ENCODE assay signal across 18 cellular contexts in genomic region chr2:237361194-237361986, GRCh38. TPM values are rescaled to one million over a fixed set of nuclear protein-coding genes. Genes with fewer than 3 reads are reported as not detected.
A peak's percentile ranks its signal among the peaks of the same experiment; 100 is the strongest.
DNase-seq lines count a peak whose midpoint lies in the region; TF ChIP-seq lines count a peak whose summit lies in the region.
"Had no signal": no experiment of that assay in that cellular context is flagged by ENCODE, and none has a peak within 500 bp of the region (broad histone marks: within the 10 kb centered on the region; RNA-seq: fewer than 3 reads in every experiment).

No MANE protein-coding gene starts in this region.

- H3K4me3 Mint-ChIP-seq in T-helper 2 cell treated with Interferon-gamma antibody and Interleukin-4, amounts not matched to agents 5 μg/mL and 100 μg/mL, for 36 hours: no peak overlapping the region
- H3K4me3 Mint-ChIP-seq: activated B cell treated with CpG ODN at 0.5 μM for 24 hours; dendritic cell treated with granulocyte-macrophage colony-stimulating factor and Interleukin-4, amounts not matched to agents 40 ng/mL and 50 ng/mL, for 4 days; IgD-negative memory B cell; naive thymus-derived CD4-positive, alpha-beta T cell had no signal

- H3K27me3 Mint-ChIP-seq in T-helper 2 cell treated with Interferon-gamma antibody and Interleukin-4, amounts not matched to agents 5 μg/mL and 100 μg/mL, for 36 hours (ENCODE audit: low read depth): no peaks in the 10 kb centered on the region
- H3K27me3 Mint-ChIP-seq: naive thymus-derived CD4-positive, alpha-beta T cell had no signal

- no peak overlapping the region for H3K4me3 ChIP-seq in fibroblast of mammary gland (ENCODE audit: control insufficient read depth, low read depth, low read length)
- no peak overlapping the region for H3K4me3 ChIP-seq in muscle layer of duodenum (ENCODE audit: low read depth in 1 of 2, low read length in 2 of 2)
- no peak overlapping the region for H3K4me3 ChIP-seq in vagina
- H3K4me3 ChIP-seq: ascending aorta had no signal

- H3K9me3 Mint-ChIP-seq in T-helper 2 cell treated with Interferon-gamma antibody and Interleukin-4, amounts not matched to agents 5 μg/mL and 100 μg/mL, for 36 hours: no peaks in the 10 kb centered on the region
- H3K9me3 Mint-ChIP-seq: activated B cell treated with CpG ODN at 0.5 μM for 24 hours; dendritic cell treated with granulocyte-macrophage colony-stimulating factor and Interleukin-4, amounts not matched to agents 40 ng/mL and 50 ng/mL, for 4 days; IgD-negative memory B cell had no signal

- no peak for TF ChIP-seq POLR2A in vagina (IDR thresholded peaks at IDR 0.05)

- H3K36me3 ChIP-seq in muscle layer of duodenum (ENCODE audit: control insufficient read depth in 1 of 2, insufficient read depth in 2 of 2, low read length in 2 of 2): peaks cover 63 to 76% of the 10 kb centered on the region in 2 donors
- H3K36me3 ChIP-seq in vagina: peaks cover 0 to 63% of the 10 kb centered on the region in 2 donors

- intact Hi-C loops in vagina (cut with DNase I): no loop called here

- H3K36me3 Mint-ChIP-seq in T-helper 2 cell treated with Interferon-gamma antibody and Interleukin-4, amounts not matched to agents 5 μg/mL and 100 μg/mL, for 36 hours (ENCODE audit: low read depth): no peaks in the 10 kb centered on the region
- H3K36me3 Mint-ChIP-seq: IgD-negative memory B cell had no signal

- H3K4me1 Mint-ChIP-seq in T-helper 2 cell treated with Interferon-gamma antibody and Interleukin-4, amounts not matched to agents 5 μg/mL and 100 μg/mL, for 36 hours (ENCODE audit: low read depth): no peaks in the 10 kb centered on the region
- H3K4me1 Mint-ChIP-seq: activated B cell treated with CpG ODN at 0.5 μM for 24 hours; IgD-negative memory B cell; naive thymus-derived CD4-positive, alpha-beta T cell had no signal

- no peaks in the 10 kb centered on the region for H3K9me3 ChIP-seq in muscle layer of duodenum (ENCODE audit: control insufficient read depth in 1 of 2, low read length in 2 of 2)
- H3K9me3 ChIP-seq in vagina: no peaks in the 10 kb centered on the region
- H3K9me3 ChIP-seq: ascending aorta had no signal

- DNase-seq in activated CD8-positive, alpha-beta memory T cell treated with anti-CD3 and anti-CD28 coated beads, Interleukin-2, amount 50 U/mL, for 48 hours: peak; percentile 13
- no peak for DNase-seq in activated CD8-positive, alpha-beta memory T cell treated with anti-CD3 and anti-CD28 coated beads for 24 hours
- DNase-seq in fibroblast of mammary gland (ENCODE audit: low read depth) (peak; percentile 77), vagina (ENCODE audit: extremely low spot score in 2 of 2) (no peak), T1000 (lab: John Stamatoyannopoulos, UW) (no peak), OCI-M1 (lab: John Stamatoyannopoulos, UW) (no peak)
- no peak for DNase-seq in T-helper 2 cell treated with Interferon-gamma antibody and Interleukin-4, amounts not matched to agents 5 μg/mL and 100 μg/mL, for 36 hours (ENCODE audit: low spot score)
- DNase-seq: 8988T; activated B cell treated with CpG ODN at 0.5 μM for 24 hours; activated effector memory CD4-positive, alpha-beta T cell treated with anti-CD3 and anti-CD28 coated beads, Interleukin-2, amount 50 U/mL, for 16 hours; GDM1; naive thymus-derived CD4-positive, alpha-beta T cell; NCI-H2081 treated with DMSO at 0.1 percent for 48 hours; NCI-H82 had no signal

- peaks cover 0 to 48% of the 10 kb centered on the region in 2 donors for H3K4me1 ChIP-seq in muscle layer of duodenum (ENCODE audit: control insufficient read depth in 1 of 2, insufficient read depth in 2 of 2, low read length in 2 of 2)
- H3K4me1 ChIP-seq in vagina: peaks cover 51% of the 10 kb centered on the region
- H3K4me1 ChIP-seq: ascending aorta had no signal

- H3K27me3 ChIP-seq in muscle layer of duodenum (ENCODE audit: low read depth, low read length) (no peaks in the 10 kb centered on the region), vagina (no peaks in the 10 kb centered on the region)
- H3K27me3 ChIP-seq: ascending aorta had no signal

- TF ChIP-seq CTCF in fibroblast of mammary gland (conservative IDR thresholded peaks at IDR 0.05; ENCODE audit: control insufficient read depth, insufficient read depth, low read depth, low read length) (no peak), vagina (IDR thresholded peaks at IDR 0.05) (no peak)

- no peak overlapping the region for H3K27ac Mint-ChIP-seq in T-helper 2 cell treated with Interferon-gamma antibody and Interleukin-4, amounts not matched to agents 5 μg/mL and 100 μg/mL, for 36 hours
- H3K27ac Mint-ChIP-seq: activated B cell treated with CpG ODN at 0.5 μM for 24 hours; dendritic cell treated with granulocyte-macrophage colony-stimulating factor and Interleukin-4, amounts not matched to agents 40 ng/mL and 50 ng/mL, for 4 days; IgD-negative memory B cell had no signal

- H3K27ac ChIP-seq in muscle layer of duodenum (ENCODE audit: low read length) (peak overlapping the region; percentile 37), vagina (peak overlapping the region; percentile 64)
- H3K27ac ChIP-seq: ascending aorta had no signal

RNA-seq across cellular contexts. Expression of gene COL6A3, which starts 52.6 kb away (rescaled TPM):
- 315 TPM for total RNA-seq in vagina

Comparison
In these comparisons a context has a peak if more than half of its experiments do, and no peak if none do; other contexts are left out.
1. DNase-seq: peak in activated CD8-positive, alpha-beta memory T cell treated with anti-CD3 and anti-CD28 coated beads, Interleukin-2, amount 50 U/mL, for 48 hours (single experiment) and fibroblast of mammary gland (single experiment); none in activated CD8-positive, alpha-beta memory T cell treated with anti-CD3 and anti-CD28 coated beads for 24 hours (single experiment), vagina (0 of 2), T-helper 2 cell treated with Interferon-gamma antibody and Interleukin-4, amounts not matched to agents 5 μg/mL and 100 μg/mL, for 36 hours (single experiment), T1000 (single experiment) and OCI-M1 (single experiment).